1 cellular context compared by ENCODE assay signal in the genomic region with DNA sequence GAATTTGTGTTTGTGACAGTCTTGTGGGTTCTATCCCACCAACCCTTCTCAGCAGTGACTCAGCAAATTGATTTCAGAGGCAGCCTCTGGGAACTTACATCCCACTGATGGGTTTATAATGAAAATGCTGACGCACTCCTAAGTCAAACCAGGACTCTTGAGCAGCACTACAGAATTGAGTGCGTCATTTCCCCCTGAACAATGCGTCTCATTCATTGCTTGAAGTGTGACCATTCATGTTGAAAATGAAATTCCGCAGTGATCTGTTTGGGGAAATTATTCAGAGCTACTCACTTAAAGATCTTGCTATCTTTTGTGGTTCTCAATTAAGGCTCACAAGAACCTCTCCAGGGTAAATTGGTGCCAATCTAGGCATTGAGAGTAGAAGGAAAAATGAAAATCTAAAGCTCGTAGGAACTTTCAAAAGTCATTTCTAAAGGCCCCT.
TF ChIP-seq lines count a peak whose summit lies in the region.

No MANE protein-coding gene starts in this region.

TF ChIP-seq in WTC11, 78 proteins besides CTCF, POLR2A, EP300 and RAD21:
- TF ChIP-seq, protein P1, sequence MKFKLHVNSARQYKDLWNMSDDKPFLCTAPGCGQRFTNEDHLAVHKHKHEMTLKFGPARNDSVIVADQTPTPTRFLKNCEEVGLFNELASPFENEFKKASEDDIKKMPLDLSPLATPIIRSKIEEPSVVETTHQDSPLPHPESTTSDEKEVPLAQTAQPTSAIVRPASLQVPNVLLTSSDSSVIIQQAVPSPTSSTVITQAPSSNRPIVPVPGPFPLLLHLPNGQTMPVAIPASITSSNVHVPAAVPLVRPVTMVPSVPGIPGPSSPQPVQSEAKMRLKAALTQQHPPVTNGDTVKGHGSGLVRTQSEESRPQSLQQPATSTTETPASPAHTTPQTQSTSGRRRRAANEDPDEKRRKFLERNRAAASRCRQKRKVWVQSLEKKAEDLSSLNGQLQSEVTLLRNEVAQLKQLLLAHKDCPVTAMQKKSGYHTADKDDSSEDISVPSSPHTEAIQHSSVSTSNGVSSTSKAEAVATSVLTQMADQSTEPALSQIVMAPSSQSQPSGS (CRISPR knock-in tag; IDR thresholded peaks at IDR 0.05; ENCODE audit: borderline replicate concordance, low read depth), result no peak
- TF ChIP-seq ZNF317 (CRISPR knock-in tag; IDR thresholded peaks at IDR 0.05; ENCODE audit: borderline replicate concordance, low read depth) (no peak), NR1H2 (CRISPR knock-in tag; IDR thresholded peaks at IDR 0.05) (no peak), MYBL2 (CRISPR knock-in tag; IDR thresholded peaks at IDR 0.05) (no peak), EMX1 (CRISPR knock-in tag; IDR thresholded peaks at IDR 0.05) (no peak)
- TF ChIP-seq, protein P2, sequence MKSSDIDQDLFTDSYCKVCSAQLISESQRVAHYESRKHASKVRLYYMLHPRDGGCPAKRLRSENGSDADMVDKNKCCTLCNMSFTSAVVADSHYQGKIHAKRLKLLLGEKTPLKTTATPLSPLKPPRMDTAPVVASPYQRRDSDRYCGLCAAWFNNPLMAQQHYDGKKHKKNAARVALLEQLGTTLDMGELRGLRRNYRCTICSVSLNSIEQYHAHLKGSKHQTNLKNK (CRISPR knock-in tag; IDR thresholded peaks at IDR 0.05), result no peak
- TF ChIP-seq, protein P3, sequence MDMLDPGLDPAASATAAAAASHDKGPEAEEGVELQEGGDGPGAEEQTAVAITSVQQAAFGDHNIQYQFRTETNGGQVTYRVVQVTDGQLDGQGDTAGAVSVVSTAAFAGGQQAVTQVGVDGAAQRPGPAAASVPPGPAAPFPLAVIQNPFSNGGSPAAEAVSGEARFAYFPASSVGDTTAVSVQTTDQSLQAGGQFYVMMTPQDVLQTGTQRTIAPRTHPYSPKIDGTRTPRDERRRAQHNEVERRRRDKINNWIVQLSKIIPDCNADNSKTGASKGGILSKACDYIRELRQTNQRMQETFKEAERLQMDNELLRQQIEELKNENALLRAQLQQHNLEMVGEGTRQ (CRISPR knock-in tag; IDR thresholded peaks at IDR 0.05), result no peak
- TF ChIP-seq, protein P4, sequence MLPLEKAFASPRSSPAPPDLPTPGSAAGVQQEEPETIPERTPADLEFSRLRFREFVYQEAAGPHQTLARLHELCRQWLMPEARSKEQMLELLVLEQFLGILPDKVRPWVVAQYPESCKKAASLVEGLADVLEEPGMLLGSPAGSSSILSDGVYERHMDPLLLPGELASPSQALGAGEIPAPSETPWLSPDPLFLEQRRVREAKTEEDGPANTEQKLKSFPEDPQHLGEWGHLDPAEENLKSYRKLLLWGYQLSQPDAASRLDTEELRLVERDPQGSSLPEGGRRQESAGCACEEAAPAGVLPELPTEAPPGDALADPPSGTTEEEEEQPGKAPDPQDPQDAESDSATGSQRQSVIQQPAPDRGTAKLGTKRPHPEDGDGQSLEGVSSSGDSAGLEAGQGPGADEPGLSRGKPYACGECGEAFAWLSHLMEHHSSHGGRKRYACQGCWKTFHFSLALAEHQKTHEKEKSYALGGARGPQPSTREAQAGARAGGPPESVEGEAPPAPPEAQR (CRISPR knock-in tag; IDR thresholded peaks at IDR 0.05), result no peak
